Comparison of ENCODE assay signal across 14 cellular contexts in the genomic region with DNA sequence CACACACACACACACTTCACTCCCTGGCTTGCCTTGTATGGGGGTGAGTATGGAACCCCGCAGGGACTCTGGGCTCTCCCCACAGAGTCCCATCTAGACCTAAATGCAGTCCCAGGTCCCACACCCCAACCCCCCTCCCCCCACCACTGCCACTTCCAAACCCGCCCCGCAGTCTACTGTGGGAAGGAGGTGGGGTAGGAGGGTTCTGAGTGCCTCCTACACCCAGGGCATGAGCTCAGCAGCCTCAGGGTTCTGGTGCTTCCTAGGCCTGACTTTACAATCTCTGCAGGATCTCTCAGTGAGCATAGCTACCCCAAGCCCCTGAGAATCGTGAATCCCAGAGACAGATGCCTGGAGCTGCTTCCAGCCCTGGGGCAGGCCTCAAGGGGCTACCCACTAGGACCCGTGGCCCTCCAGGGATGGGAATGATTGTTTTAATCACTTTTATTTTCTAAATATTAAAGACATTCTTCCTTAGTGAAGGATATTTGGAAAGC. TPM values are rescaled to one million over a fixed set of nuclear protein-coding genes. Genes with fewer than 3 reads are reported as not detected.
DNase-seq lines count a peak whose midpoint lies in the region; ATAC-seq and TF ChIP-seq lines count a peak whose summit lies in the region.
"Had no signal": no experiment of that assay in that cellular context is flagged by ENCODE, and none has a peak within 500 bp of the region (broad histone marks: within the 10 kb centered on the region; RNA-seq: fewer than 3 reads in every experiment).

No MANE protein-coding gene starts in this region.

- H3K9me3 ChIP-seq in CD4-positive, alpha-beta T cell (ENCODE audit: control insufficient read depth, low read length): no peaks in the 10 kb centered on the region

- peak overlapping the region; percentile 89 for H3K4me3 Mint-ChIP-seq in CD4-positive, alpha-beta T cell
- H3K4me3 Mint-ChIP-seq in HFFc6 (peak overlapping the region; percentile 73), osteocyte (ENCODE audit: unreplicated experiment) (peak overlapping the region; percentile 62)
- H3K4me3 Mint-ChIP-seq in central memory CD8-positive, alpha-beta T cell: peak overlapping the region; percentile 70

- H3K27ac Mint-ChIP-seq in CD4-positive, alpha-beta T cell: peak overlapping the region; percentile 56
- no peak overlapping the region for H3K27ac Mint-ChIP-seq in HFFc6
- H3K27ac Mint-ChIP-seq in central memory CD8-positive, alpha-beta T cell (ENCODE audit: low read depth): no peak overlapping the region
- no peak overlapping the region for H3K27ac Mint-ChIP-seq in osteocyte (ENCODE audit: unreplicated experiment)

- intact Hi-C loops in CD4-positive, alpha-beta T cell (cut with DNase I, micrococcal nuclease): no loop called here

- no peak for TF ChIP-seq CTCF in CD4-positive, alpha-beta T cell (IDR thresholded peaks at IDR 0.05)
- TF ChIP-seq CTCF in HFFc6 (IDR thresholded peaks at IDR 0.05) (no peak), osteocyte (IDR thresholded peaks at IDR 0.05) (no peak)

- H3K27ac ChIP-seq in CD4-positive, alpha-beta T cell (ENCODE audit: low read depth, low read length): no peak overlapping the region

- H3K4me1 Mint-ChIP-seq in CD4-positive, alpha-beta T cell (ENCODE audit: low read depth): peaks cover 14% of the 10 kb centered on the region
- H3K4me1 Mint-ChIP-seq in HFFc6 (ENCODE audit: low read depth) (peaks cover 14% of the 10 kb centered on the region), osteocyte (ENCODE audit: unreplicated experiment) (peaks cover 40% of the 10 kb centered on the region)
- peaks cover 33% of the 10 kb centered on the region for H3K4me1 Mint-ChIP-seq in central memory CD8-positive, alpha-beta T cell

- POLR2A ChIA-PET in CD4-positive, alpha-beta T cell (lab: Charles Lee): interaction anchor here (4.3 kb wide), 1 partner anchor 12 kb away, joined by 50 read pairs; no protein-coding TSS in a partner anchor

- CTCF ChIA-PET in CD4-positive, alpha-beta T cell (lab: Charles Lee): interaction anchor here (1.1 to 1.7 kb wide), 2 partner anchors 11 to 25 kb away, joined by 3 to 4 read pairs; no protein-coding TSS in a partner anchor

- no peaks in the 10 kb centered on the region for H3K27me3 Mint-ChIP-seq in CD4-positive, alpha-beta T cell
- H3K27me3 Mint-ChIP-seq in HFFc6 (ENCODE audit: insufficient read depth) (peaks cover 4% of the 10 kb centered on the region), osteocyte (ENCODE audit: unreplicated experiment) (no peaks in the 10 kb centered on the region)
- H3K27me3 Mint-ChIP-seq in central memory CD8-positive, alpha-beta T cell: no peaks in the 10 kb centered on the region

- no peak for DNase-seq in CD4-positive, alpha-beta T cell
- DNase-seq in HFFc6 (no peak), osteocyte (ENCODE audit: extremely low spot score, unreplicated experiment) (no peak), GOT3 (lab: John Stamatoyannopoulos, UW) (no peak), GM19238 (ENCODE audit: insufficient read length, low spot score) (no peak)
- no peak for DNase-seq in central memory CD8-positive, alpha-beta T cell (ENCODE audit: low spot score in 2 of 2)
- DNase-seq in central memory CD4-positive, alpha-beta T cell: no peak
- DNase-seq in stimulated activated CD8-positive, alpha-beta memory T cell treated with anti-CD3 and anti-CD28 coated beads, Interleukin-4, amount 100 ng/mL, for 48 hours: no peak
- DNase-seq: effector memory CD4-positive, alpha-beta T cell; left cardiac atrium; NCI-H82; occipital lobe; SIG-M5; stimulated activated CD4-positive, alpha-beta T cell treated with anti-CD3 and anti-CD28 coated beads, Interleukin-4, amount 100 ng/mL, for 1 hour had no signal

- no peaks in the 10 kb centered on the region for H3K9me3 Mint-ChIP-seq in CD4-positive, alpha-beta T cell
- H3K9me3 Mint-ChIP-seq in HFFc6 (no peaks in the 10 kb centered on the region), osteocyte (ENCODE audit: unreplicated experiment) (no peaks in the 10 kb centered on the region)
- H3K9me3 Mint-ChIP-seq in central memory CD8-positive, alpha-beta T cell: no peaks in the 10 kb centered on the region

- H3K27me3 ChIP-seq in CD4-positive, alpha-beta T cell (ENCODE audit: control insufficient read depth, insufficient read depth, low read length): no peaks in the 10 kb centered on the region

- H3K36me3 Mint-ChIP-seq in CD4-positive, alpha-beta T cell (ENCODE audit: low read depth): no peaks in the 10 kb centered on the region
- H3K36me3 Mint-ChIP-seq in HFFc6 (ENCODE audit: low read depth) (no peaks in the 10 kb centered on the region), osteocyte (ENCODE audit: unreplicated experiment) (no peaks in the 10 kb centered on the region)
- H3K36me3 Mint-ChIP-seq in central memory CD8-positive, alpha-beta T cell (ENCODE audit: insufficient read depth): peaks cover 3% of the 10 kb centered on the region

- no peak for ATAC-seq in CD4-positive, alpha-beta T cell (ENCODE audit: poor library complexity)
- ATAC-seq in central memory CD8-positive, alpha-beta T cell (replicated peaks; ENCODE audit: extremely low read depth, poor library complexity, severe bottlenecking): no peak

RNA-seq across cellular contexts. Expression of a gene that starts 1.5 kb away (rescaled TPM):
- 1 to 10 TPM; 2.1 to 2.7 TPM for total RNA-seq in CD4-positive, alpha-beta T cell
- total RNA-seq in HFFc6 (2021; fragmentation: NEBNext Ultra II Directional; extraction: Animal tissue kit (Norgen Biotek cat#: 25700)): 10 to 100 TPM; 38.2 to 46.7 (median 40.2) TPM
- 40.1 and 41.4 TPM in 2 replicates for total RNA-seq in osteocyte

RNA-seq across cellular contexts. Expression of a gene that starts 22.1 kb away (rescaled TPM):
- total RNA-seq in CD4-positive, alpha-beta T cell: 1 to 10 TPM; 6.5 to 7.9 TPM
- total RNA-seq in HFFc6 (2021; fragmentation: NEBNext Ultra II Directional; extraction: Animal tissue kit (Norgen Biotek cat#: 25700)): 10 to 100 TPM; 31.6 to 45.4 (median 35.7) TPM
- total RNA-seq in osteocyte: 34.0 and 38.2 TPM in 2 replicates

Comparison
In these comparisons a context has a peak if more than half of its experiments do, and no peak if none do; other contexts are left out.
1. RNA of a gene that starts 1.5 kb away (total RNA-seq): 38.2 to 46.7 TPM in HFFc6 and 40.1 to 41.4 TPM in osteocyte; 2.1 to 2.7 TPM in CD4-positive, alpha-beta T cell; every median in the first group is over 10 times any median in the second.
2. Peak in every context shown above with its lines, with median percentiles within 50 percentile points of each other: H3K4me3 Mint-ChIP-seq.